In genomic region chr21:33731447-33731846, GRCh38 we compare ENCODE assay signal across 1 cellular context.
TF ChIP-seq lines count a peak whose summit lies in the region.

No MANE protein-coding gene starts in this region.

TF ChIP-seq in WTC11, 78 proteins besides CTCF, POLR2A, EP300 and RAD21 (continued from another document):
- TF ChIP-seq CBFB (CRISPR knock-in tag; IDR thresholded peaks at IDR 0.05; ENCODE audit: low read depth), result no peak
- TF ChIP-seq ZNF532 (CRISPR knock-in tag; IDR thresholded peaks at IDR 0.05; ENCODE audit: borderline replicate concordance), result no peak
- TF ChIP-seq PRDM15 (CRISPR knock-in tag; IDR thresholded peaks at IDR 0.05), result no peak
- TF ChIP-seq USF2 (CRISPR knock-in tag; IDR thresholded peaks at IDR 0.05), result no peak
- no peak for TF ChIP-seq FOXP1 (CRISPR knock-in tag; IDR thresholded peaks at IDR 0.05; ENCODE audit: borderline replicate concordance)
- no peak for TF ChIP-seq SMAD4 (CRISPR knock-in tag; IDR thresholded peaks at IDR 0.05)
- no peak for TF ChIP-seq ZNF138 (CRISPR knock-in tag; conservative IDR thresholded peaks at IDR 0.05)
- TF ChIP-seq NFATC4 (CRISPR knock-in tag; IDR thresholded peaks at IDR 0.05), result no peak
- TF ChIP-seq MLX (CRISPR knock-in tag; IDR thresholded peaks at IDR 0.05), result no peak
- TF ChIP-seq ARID4B (CRISPR knock-in tag; IDR thresholded peaks at IDR 0.05; ENCODE audit: borderline replicate concordance), result no peak
- TF ChIP-seq USF1 (CRISPR knock-in tag; IDR thresholded peaks at IDR 0.05), result no peak
